ENCODE assay signal across 18 cellular contexts in genomic region chr14:72716471-72716870, GRCh38.
DNase-seq lines count a peak whose midpoint lies in the region; ATAC-seq and TF ChIP-seq lines count a peak whose summit lies in the region.
"Had no signal": no experiment of that assay in that cellular context is flagged by ENCODE, and none has a peak within 500 bp of the region (broad histone marks: within the 10 kb centered on the region; RNA-seq: fewer than 3 reads in every experiment).

No MANE protein-coding gene starts in this region.

- no peak overlapping the region for H3K9ac ChIP-seq in PC-3 (ENCODE audit: low read length)

- H3K9me3 ChIP-seq in PC-3 (ENCODE audit: low read length), result no peaks in the 10 kb centered on the region
- H3K9me3 ChIP-seq: Peyer's patch, prostate gland, uterus had no signal

- H3K27me3 Mint-ChIP-seq in activated naive CD8-positive, alpha-beta T cell treated with anti-CD3 and anti-CD28 coated beads, Interleukin-2, amount 10 ng/mL, durations not matched to agents 7 days and 5 days, result no peaks in the 10 kb centered on the region
- no peaks in the 10 kb centered on the region for H3K27me3 Mint-ChIP-seq in activated naive CD8-positive, alpha-beta T cell treated with anti-CD3 and anti-CD28 coated beads, Interleukin-2, amount 50 U/mL, for 24 hours
- peaks cover 5 to 8% (median 7%) of the 10 kb centered on the region in 3 donors for H3K27me3 Mint-ChIP-seq in immature natural killer cell (ENCODE audit: low read depth in 3 of 3)
- H3K27me3 Mint-ChIP-seq in stimulated activated memory B cell treated with anti-CD40 and anti-IgM and Interleukin-4, amounts not matched to agents 10 μg/mL and 1 μg/mL and 100 μg/mL, for 72 hours, result no peaks in the 10 kb centered on the region
- H3K27me3 Mint-ChIP-seq: activated T-cell treated with anti-CD3 and anti-CD28 coated beads, Interleukin-2, amount 50 U/mL, for 24 hours had no signal

- no peak for ATAC-seq in activated naive CD8-positive, alpha-beta T cell treated with anti-CD3 and anti-CD28 coated beads, Interleukin-2, amount 10 ng/mL, durations not matched to agents 7 days and 5 days (ENCODE audit: low read depth)
- ATAC-seq in activated naive CD8-positive, alpha-beta T cell treated with anti-CD3 and anti-CD28 coated beads, Interleukin-2, amount 50 U/mL, for 24 hours, result no peak
- no peak for ATAC-seq in PC-3
- ATAC-seq in stimulated activated memory B cell treated with anti-CD40 and anti-IgM and Interleukin-4, amounts not matched to agents 10 μg/mL and 1 μg/mL and 100 μg/mL, for 72 hours, result no peak
- no peak for ATAC-seq in GM18873 (IDR thresholded peaks at IDR 0.05; ENCODE audit: low FRiP score, unreplicated experiment)

- no peak overlapping the region for H3K4me3 ChIP-seq in PC-3 (ENCODE audit: low read length)
- H3K4me3 ChIP-seq: Peyer's patch, prostate gland, uterus had no signal

- intact Hi-C loops in PC-3 (cut with micrococcal nuclease), result no loop called here

- H3K79me2 ChIP-seq in PC-3 (ENCODE audit: low read length), result no peaks in the 10 kb centered on the region

- no peak for TF ChIP-seq CTCF in PC-3 (conservative IDR thresholded peaks at IDR 0.05; ENCODE audit: low read depth, low read length)

- no peaks in the 10 kb centered on the region for H3K9me3 Mint-ChIP-seq in activated naive CD8-positive, alpha-beta T cell treated with anti-CD3 and anti-CD28 coated beads, Interleukin-2, amount 10 ng/mL, durations not matched to agents 7 days and 5 days
- no peaks in the 10 kb centered on the region for H3K9me3 Mint-ChIP-seq in activated naive CD8-positive, alpha-beta T cell treated with anti-CD3 and anti-CD28 coated beads, Interleukin-2, amount 50 U/mL, for 24 hours
- H3K9me3 Mint-ChIP-seq in immature natural killer cell, result no peaks in the 10 kb centered on the region
- no peaks in the 10 kb centered on the region for H3K9me3 Mint-ChIP-seq in stimulated activated memory B cell treated with anti-CD40 and anti-IgM and Interleukin-4, amounts not matched to agents 10 μg/mL and 1 μg/mL and 100 μg/mL, for 72 hours
- H3K9me3 Mint-ChIP-seq: activated T-cell treated with anti-CD3 and anti-CD28 coated beads, Interleukin-2, amount 50 U/mL, for 24 hours had no signal

- H3K9me2 ChIP-seq in PC-3 (replicated peaks; ENCODE audit: low read length), result no peaks in the 10 kb centered on the region

- H3K4me1 ChIP-seq in PC-3 (ENCODE audit: insufficient read depth, low read length), result no peaks in the 10 kb centered on the region
- H3K4me1 ChIP-seq: foreskin keratinocyte, prostate gland, uterus had no signal

- POLR2A ChIA-PET in activated naive CD8-positive, alpha-beta T cell treated with anti-CD3 and anti-CD28 coated beads, Interleukin-2, amount 10 ng/mL, durations not matched to agents 7 days and 5 days (lab: Charles Lee), result interaction anchor here (1.8 kb wide), 1 partner anchor 175 kb away, joined by 5 read pairs; no protein-coding TSS in a partner anchor
- POLR2A ChIA-PET in PC-3 (lab: Charles Lee; ENCODE audit: unreplicated experiment), result no interaction called here

- CTCF ChIA-PET in PC-3 (lab: Charles Lee), result interaction anchor here (0.7 kb wide), 1 partner anchor 199 kb away, joined by 4 read pairs; no protein-coding TSS in a partner anchor

- H3K4me1 Mint-ChIP-seq in activated naive CD8-positive, alpha-beta T cell treated with anti-CD3 and anti-CD28 coated beads, Interleukin-2, amount 10 ng/mL, durations not matched to agents 7 days and 5 days, result peaks cover 34% of the 10 kb centered on the region
- H3K4me1 Mint-ChIP-seq in activated naive CD8-positive, alpha-beta T cell treated with anti-CD3 and anti-CD28 coated beads, Interleukin-2, amount 50 U/mL, for 24 hours, result peaks cover 43% of the 10 kb centered on the region
- H3K4me1 Mint-ChIP-seq in immature natural killer cell, result peaks cover 70 to 92% of the 10 kb centered on the region in 2 donors
- H3K4me1 Mint-ChIP-seq in stimulated activated memory B cell treated with anti-CD40 and anti-IgM and Interleukin-4, amounts not matched to agents 10 μg/mL and 1 μg/mL and 100 μg/mL, for 72 hours, result peaks cover 52% of the 10 kb centered on the region

- no peaks in the 10 kb centered on the region; the same call in 1 of the 2 replicates for H3K36me3 ChIP-seq in PC-3 (ENCODE audit: low read depth, low read length)
- H3K36me3 ChIP-seq: Peyer's patch, prostate gland, uterus had no signal

- no peaks in the 10 kb centered on the region for H3F3A ChIP-seq in PC-3 (ENCODE audit: low read length, unreplicated experiment)

- H3K27ac Mint-ChIP-seq in activated naive CD8-positive, alpha-beta T cell treated with anti-CD3 and anti-CD28 coated beads, Interleukin-2, amount 10 ng/mL, durations not matched to agents 7 days and 5 days, result peak overlapping the region; percentile 37
- no peak overlapping the region for H3K27ac Mint-ChIP-seq in activated naive CD8-positive, alpha-beta T cell treated with anti-CD3 and anti-CD28 coated beads, Interleukin-2, amount 50 U/mL, for 24 hours
- peak overlapping the region; percentile 38 to 92 (median 87) for H3K27ac Mint-ChIP-seq in immature natural killer cell
- peak overlapping the region; percentile 65 for H3K27ac Mint-ChIP-seq in stimulated activated memory B cell treated with anti-CD40 and anti-IgM and Interleukin-4, amounts not matched to agents 10 μg/mL and 1 μg/mL and 100 μg/mL, for 72 hours
- H3K27ac Mint-ChIP-seq: activated T-cell treated with anti-CD3 and anti-CD28 coated beads, Interleukin-2, amount 50 U/mL, for 24 hours had no signal

- H4K20me1 ChIP-seq in PC-3 (ENCODE audit: low read length), result no peaks in the 10 kb centered on the region

- no TSS peak for BruUV-seq in PC-3 (replicated peaks; lab: Mats Ljungman, UMichigan)

- no peak overlapping the region for H3K4me2 ChIP-seq in PC-3 (ENCODE audit: low read length)

- no peak for DNase-seq in activated naive CD8-positive, alpha-beta T cell treated with anti-CD3 and anti-CD28 coated beads, Interleukin-2, amount 10 ng/mL, durations not matched to agents 7 days and 5 days
- no peak for DNase-seq in activated naive CD8-positive, alpha-beta T cell treated with anti-CD3 and anti-CD28 coated beads, Interleukin-2, amount 50 U/mL, for 24 hours
- peak; percentile 13 for DNase-seq in PC-3
- no peak for DNase-seq in immature natural killer cell
- DNase-seq in COLO668 (lab: John Stamatoyannopoulos, UW; ENCODE audit: unreplicated experiment), result no peak
- no peak for DNase-seq in activated gamma-delta T cell treated with Interleukin-2 at 50 U/mL for 16 hours
- DNase-seq: activated CD4-positive, alpha-beta T cell treated with anti-CD3 and anti-CD28 coated beads, Interleukin-2, amount 50 U/mL, for 48 hours; activated T-cell treated with anti-CD3 and anti-CD28 coated beads, Interleukin-2, amount 50 U/mL, for 24 hours; cerebellar nuclear complex; foreskin keratinocyte; NCI-H2029; NCI-H526; Peyer's patch; stimulated activated CD4-positive, alpha-beta T cell treated with anti-CD3 and anti-CD28 coated beads, Interleukin-15, amount 100 ng/mL, for 24 hours; uterus had no signal

- no peaks in the 10 kb centered on the region for H3K27me3 ChIP-seq in PC-3 (ENCODE audit: low read length)
- H3K27me3 ChIP-seq: foreskin keratinocyte, Peyer's patch, uterus had no signal

- H3K27ac ChIP-seq in PC-3 (ENCODE audit: low read length), result no peak overlapping the region
- H3K27ac ChIP-seq: foreskin keratinocyte, Peyer's patch, prostate gland, uterus had no signal

- H3K36me3 Mint-ChIP-seq in activated naive CD8-positive, alpha-beta T cell treated with anti-CD3 and anti-CD28 coated beads, Interleukin-2, amount 10 ng/mL, durations not matched to agents 7 days and 5 days, result peaks cover 4% of the 10 kb centered on the region
- no peaks in the 10 kb centered on the region for H3K36me3 Mint-ChIP-seq in activated naive CD8-positive, alpha-beta T cell treated with anti-CD3 and anti-CD28 coated beads, Interleukin-2, amount 50 U/mL, for 24 hours (ENCODE audit: low read depth)
- peaks cover 0 to 5% (median 2%) of the 10 kb centered on the region in 3 donors for H3K36me3 Mint-ChIP-seq in immature natural killer cell
- peaks cover 7% of the 10 kb centered on the region for H3K36me3 Mint-ChIP-seq in stimulated activated memory B cell treated with anti-CD40 and anti-IgM and Interleukin-4, amounts not matched to agents 10 μg/mL and 1 μg/mL and 100 μg/mL, for 72 hours

- H3K4me3 Mint-ChIP-seq in activated naive CD8-positive, alpha-beta T cell treated with anti-CD3 and anti-CD28 coated beads, Interleukin-2, amount 10 ng/mL, durations not matched to agents 7 days and 5 days, result no peak overlapping the region
- no peak overlapping the region for H3K4me3 Mint-ChIP-seq in activated naive CD8-positive, alpha-beta T cell treated with anti-CD3 and anti-CD28 coated beads, Interleukin-2, amount 50 U/mL, for 24 hours
- H3K4me3 Mint-ChIP-seq in immature natural killer cell, result peak overlapping the region; percentile 38 to 86 (median 61)
- H3K4me3 Mint-ChIP-seq in stimulated activated memory B cell treated with anti-CD40 and anti-IgM and Interleukin-4, amounts not matched to agents 10 μg/mL and 1 μg/mL and 100 μg/mL, for 72 hours, result no peak overlapping the region
- H3K4me3 Mint-ChIP-seq: activated T-cell treated with anti-CD3 and anti-CD28 coated beads, Interleukin-2, amount 50 U/mL, for 24 hours had no signal

- H2AFZ ChIP-seq in PC-3 (ENCODE audit: low read length), result no peak overlapping the region

Comparison
In these comparisons a context has a peak if more than half of its experiments do, and no peak if none do; other contexts are left out.
1. H3K4me3 Mint-ChIP-seq: peak in immature natural killer cell (5 of 5); none in activated naive CD8-positive, alpha-beta T cell treated with anti-CD3 and anti-CD28 coated beads, Interleukin-2, amount 10 ng/mL, durations not matched to agents 7 days and 5 days (single experiment), activated naive CD8-positive, alpha-beta T cell treated with anti-CD3 and anti-CD28 coated beads, Interleukin-2, amount 50 U/mL, for 24 hours (single experiment) and stimulated activated memory B cell treated with anti-CD40 and anti-IgM and Interleukin-4, amounts not matched to agents 10 μg/mL and 1 μg/mL and 100 μg/mL, for 72 hours (single experiment).